In genomic region chr6:55069132-55069781, GRCh38 we compare ENCODE assay signal across 8 cellular contexts.
DNase-seq lines count a peak whose midpoint lies in the region; ATAC-seq, FAIRE-seq and TF ChIP-seq lines count a peak whose summit lies in the region.

No MANE protein-coding gene starts in this region.

- H3K27me3 ChIP-seq in AG04450 (ENCODE audit: control insufficient read depth, insufficient read depth, low read length), result no peaks in the 10 kb centered on the region

- peak; percentile 83 for TF ChIP-seq CTCF in AG04450 (IDR thresholded peaks at IDR 0.05; ENCODE audit: low read depth, low read length)
- peak; percentile 24 for TF ChIP-seq CTCF in GM20000 (IDR thresholded peaks at IDR 0.05; ENCODE audit: extremely low read depth, missing control alignments)

- CTCF ChIA-PET in AG04450 (lab: Charles Lee), result interaction anchor here (0.6 to 2.0 kb wide), 6 partner anchors 9 to 1083 kb away, joined by 3 to 29 read pairs (median 5); no protein-coding TSS in a partner anchor

- DNase-seq in AG04450 (ENCODE audit: low read depth, low spot score) (peak; percentile 23), GM20000 (ENCODE audit: low spot score) (peak; percentile 5), NCI-H82 treated with DMSO at 0.1 percent for 48 hours (lab: John Stamatoyannopoulos, UW; ENCODE audit: unreplicated experiment) (peak; percentile 37), medulla oblongata (ENCODE audit: extremely low spot score) (peak; percentile 58), OCI-M2 (lab: John Stamatoyannopoulos, UW; ENCODE audit: unreplicated experiment) (no peak)

- POLR2A ChIA-PET in AG04450 (lab: Yijun Ruan, JAX), result no interaction called here

- H3K4me3 ChIP-seq in AG04450 (ENCODE audit: low read depth, low read length), result no peak overlapping the region

- H3K9me3 ChIP-seq in AG04450 (ENCODE audit: control insufficient read depth, insufficient read depth, low read length), result no peaks in the 10 kb centered on the region

- ATAC-seq in GM21825 (IDR thresholded peaks at IDR 0.05; ENCODE audit: unreplicated experiment), result no peak
- no peak for ATAC-seq in activated CD4-positive, CD25-positive, alpha-beta regulatory T cell treated with anti-CD3 and anti-CD28 coated beads, Interleukin-2, amount 50 U/mL, for 24 hours

- H3K27ac ChIP-seq in AG04450 (ENCODE audit: low read depth, low read length), result no peak overlapping the region

- peak; percentile 90 for FAIRE-seq in colon (lab: Jason Lieb, UNC)
